28 cellular contexts compared by ENCODE assay signal in the genomic region with DNA sequence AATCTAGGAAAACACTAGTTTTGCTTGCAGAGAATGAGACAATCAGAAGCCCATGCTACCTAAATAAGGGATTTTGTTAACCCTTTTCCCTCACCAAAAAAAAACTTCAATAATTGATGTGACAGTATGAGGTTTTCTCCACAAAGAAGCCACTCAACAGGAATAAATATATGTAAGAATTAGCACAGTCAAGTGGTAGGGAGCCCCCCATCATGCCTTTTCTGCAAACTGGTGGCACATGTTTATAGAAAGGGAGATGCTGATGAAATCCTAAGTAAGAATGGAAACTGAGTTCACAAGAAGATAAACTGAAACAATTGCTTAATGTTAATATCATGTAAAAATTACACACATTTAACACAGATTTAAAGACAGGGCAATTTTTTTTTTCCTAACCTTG. TPM values are rescaled to one million over a fixed set of nuclear protein-coding genes. Genes with fewer than 3 reads are reported as not detected.
DNase-seq lines count a peak whose midpoint lies in the region; ATAC-seq and TF ChIP-seq lines count a peak whose summit lies in the region.
"Had no signal": no experiment of that assay in that cellular context is flagged by ENCODE, and none has a peak within 500 bp of the region (broad histone marks: within the 10 kb centered on the region; RNA-seq: fewer than 3 reads in every experiment).

No MANE protein-coding gene starts in this region.

- H2BK5ac ChIP-seq in IMR-90 (ENCODE audit: low read depth, low read length, poor library complexity, severe bottlenecking) = no peak overlapping the region

- H4K8ac ChIP-seq in IMR-90 (ENCODE audit: low read depth in 2 of 2, low read length in 2 of 2) = 0 out of 4 replicates have a peak overlapping the region, but pooled peaks of 1 of the 2 experiments have one; percentile 42

- intact Hi-C loops in activated CD4-positive, alpha-beta memory T cell treated with anti-CD3 and anti-CD28 coated beads for 36 hours (cut with micrococcal nuclease) = no loop called here
- intact Hi-C loops in IMR-90 (cut with micrococcal nuclease) = no loop called here
- intact Hi-C loops in testis (cut with DNase I; ENCODE audit: low total_unique reads) = no loop called here
- intact Hi-C loops in tibial artery (cut with DNase I; ENCODE audit: low total_unique reads) = no loop called here

- H3K27me3 ChIP-seq in IMR-90 (ENCODE audit: control insufficient read depth, insufficient read depth, low read length) = no peaks in the 10 kb centered on the region
- H3K27me3 ChIP-seq in testis = no peaks in the 10 kb centered on the region
- H3K27me3 ChIP-seq in tibial artery = no peaks in the 10 kb centered on the region
- H3K27me3 ChIP-seq: adrenal gland, BE2C, esophagus muscularis mucosa, gastroesophageal sphincter, ovary, suprapubic skin had no signal

- peak overlapping the region; percentile 58 for H3K27ac Mint-ChIP-seq in activated CD4-positive, alpha-beta memory T cell treated with anti-CD3 and anti-CD28 coated beads for 36 hours
- no peak overlapping the region for H3K27ac Mint-ChIP-seq in activated CD4-positive, alpha-beta memory T cell treated with anti-CD3 and anti-CD28 coated beads, Interleukin-2, amount 10 ng/mL, durations not matched to agents 7 days and 5 days
- H3K27ac Mint-ChIP-seq: activated CD4-positive, alpha-beta T cell treated with anti-CD3 and anti-CD28 coated beads for 36 hours; activated CD8-positive, alpha-beta memory T cell treated with anti-CD3 and anti-CD28 coated beads, Interleukin-2, amount 10 ng/mL, durations not matched to agents 7 days and 5 days; activated T-helper 2 cell treated with anti-CD3 and anti-CD28 coated beads, Interferon-gamma antibody, Interleukin-2, Interleukin-4, amounts not matched to agents 10 μg/mL and 5 μg/mL and 100 μg/mL, durations not matched to agents 14 hours and 24 hours and 36 hours; nephron had no signal

- no peak overlapping the region for H2AFZ ChIP-seq in IMR-90 (replicated peaks; ENCODE audit: low read length, poor library complexity)

- no peak overlapping the region for H3K23ac ChIP-seq in IMR-90 (ENCODE audit: low read depth, low read length)

- H3K9me3 ChIP-seq in IMR-90 (ENCODE audit: control insufficient read depth, insufficient read depth, low read length) (peaks cover 3% of the 10 kb centered on the region), SK-N-MC (ENCODE audit: low read depth, low read length) (0 out of 2 replicates have a peak, but pooled peaks cover 6% of the 10 kb centered on the region), testis (no peaks in the 10 kb centered on the region), tibial artery (peaks cover 0 to 4% (median 0%) of the 10 kb centered on the region in 3 donors)
- H3K9me3 ChIP-seq: adrenal gland, BE2C, ovary, suprapubic skin had no signal

- no peak overlapping the region for H2BK20ac ChIP-seq in IMR-90 (ENCODE audit: low read depth, low read length)

- no peak overlapping the region for H2AK9ac ChIP-seq in IMR-90 (replicated peaks; ENCODE audit: low read depth, low read length, poor library complexity)

- H3K36me3 Mint-ChIP-seq in activated CD4-positive, alpha-beta memory T cell treated with anti-CD3 and anti-CD28 coated beads for 36 hours = peaks cover 47% of the 10 kb centered on the region
- peaks cover 62% of the 10 kb centered on the region for H3K36me3 Mint-ChIP-seq in activated CD4-positive, alpha-beta memory T cell treated with anti-CD3 and anti-CD28 coated beads, Interleukin-2, amount 10 ng/mL, durations not matched to agents 7 days and 5 days (ENCODE audit: low read depth)

- POLR2A ChIA-PET in activated CD4-positive, alpha-beta memory T cell treated with anti-CD3 and anti-CD28 coated beads for 36 hours (lab: Charles Lee) = no interaction called here
- POLR2A ChIA-PET in activated CD4-positive, alpha-beta memory T cell treated with anti-CD3 and anti-CD28 coated beads, Interleukin-2, amount 10 ng/mL, durations not matched to agents 7 days and 5 days (lab: Charles Lee) = no interaction called here
- POLR2A ChIA-PET in IMR-90 (lab: Charles Lee; ENCODE audit: unreplicated experiment) = no interaction called here

- H3K4me2 ChIP-seq in IMR-90 (ENCODE audit: low read depth, low read length) = no peak overlapping the region

- no peak for TF ChIP-seq CTCF in IMR-90 (conservative IDR thresholded peaks at IDR 0.05; ENCODE audit: low read depth, low read length)
- TF ChIP-seq CTCF in testis (IDR thresholded peaks at IDR 0.05) = no peak
- TF ChIP-seq CTCF in tibial artery (IDR thresholded peaks at IDR 0.05) = no peak

- H3K9me3 Mint-ChIP-seq in activated CD4-positive, alpha-beta memory T cell treated with anti-CD3 and anti-CD28 coated beads for 36 hours = peaks cover 8% of the 10 kb centered on the region
- peaks cover 10% of the 10 kb centered on the region for H3K9me3 Mint-ChIP-seq in activated CD4-positive, alpha-beta memory T cell treated with anti-CD3 and anti-CD28 coated beads, Interleukin-2, amount 10 ng/mL, durations not matched to agents 7 days and 5 days
- H3K9me3 Mint-ChIP-seq: nephron had no signal

- no peak overlapping the region for H3K56ac ChIP-seq in IMR-90 (ENCODE audit: extremely low read depth, insufficient read depth, low read length)

- H3K36me3 ChIP-seq in IMR-90 (ENCODE audit: control insufficient read depth, insufficient read depth, low read length) (peaks cover 28% of the 10 kb centered on the region), SK-N-MC (ENCODE audit: insufficient read depth, low read length) (peaks cover 62% of the 10 kb centered on the region), testis (ENCODE audit: low read depth, missing control alignments) (no peaks in the 10 kb centered on the region), tibial artery (peaks cover 53 to 60% (median 54%) of the 10 kb centered on the region in 3 donors)
- H3K36me3 ChIP-seq: ovary had no signal

- no peak overlapping the region; the same call in 1 of the 2 replicates for H4K5ac ChIP-seq in IMR-90 (ENCODE audit: low read depth, low read length)

- H2BK15ac ChIP-seq in IMR-90 (ENCODE audit: low read depth, low read length) = no peak overlapping the region

- no peak overlapping the region; the same call in 1 of the 2 replicates for H4K91ac ChIP-seq in IMR-90 (ENCODE audit: insufficient read depth, low read depth, low read length)

- dilution Hi-C loops in IMR-90 (cut with HindIII; ENCODE audit: low sequenced_read_pairs, unreplicated experiment) = no loop called here

- 0 out of 2 replicates have a peak, but pooled peaks cover 6% of the 10 kb centered on the region for H3K9me1 ChIP-seq in IMR-90 (ENCODE audit: insufficient read depth, low read length)

- no peak for TF ChIP-seq POLR2A in IMR-90 (IDR thresholded peaks at IDR 0.05; ENCODE audit: low read depth, low read length)
- no peak for TF ChIP-seq POLR2A in testis (IDR thresholded peaks at IDR 0.05)

- H3K4me1 ChIP-seq in IMR-90 (ENCODE audit: control insufficient read depth, insufficient read depth, low read length) (peaks cover 2% of the 10 kb centered on the region), testis (no peaks in the 10 kb centered on the region), tibial artery (peaks cover 0 to 3% (median 0%) of the 10 kb centered on the region in 4 donors)
- H3K4me1 ChIP-seq: adrenal gland, BE2C, suprapubic skin had no signal

- no peak overlapping the region for H2BK120ac ChIP-seq in IMR-90 (ENCODE audit: low read depth, low read length)

- CTCF ChIA-PET in activated CD4-positive, alpha-beta memory T cell treated with anti-CD3 and anti-CD28 coated beads for 36 hours (lab: Charles Lee) = no interaction called here
- CTCF ChIA-PET in activated CD4-positive, alpha-beta memory T cell treated with anti-CD3 and anti-CD28 coated beads, Interleukin-2, amount 10 ng/mL, durations not matched to agents 7 days and 5 days (lab: Charles Lee) = no interaction called here
- CTCF ChIA-PET in IMR-90 (lab: Yijun Ruan, JAX) = no interaction called here

- no peak overlapping the region for H3K4me3 Mint-ChIP-seq in activated CD4-positive, alpha-beta memory T cell treated with anti-CD3 and anti-CD28 coated beads for 36 hours
- H3K4me3 Mint-ChIP-seq in activated CD4-positive, alpha-beta memory T cell treated with anti-CD3 and anti-CD28 coated beads, Interleukin-2, amount 10 ng/mL, durations not matched to agents 7 days and 5 days = no peak overlapping the region
- H3K4me3 Mint-ChIP-seq: activated CD4-positive, alpha-beta T cell treated with anti-CD3 and anti-CD28 coated beads for 36 hours; activated CD8-positive, alpha-beta memory T cell treated with anti-CD3 and anti-CD28 coated beads, Interleukin-2, amount 10 ng/mL, durations not matched to agents 7 days and 5 days; nephron had no signal

- H3K18ac ChIP-seq in IMR-90 (ENCODE audit: low read depth, low read length) = no peak overlapping the region; the same call in 1 of the 2 replicates

- H3K4me1 Mint-ChIP-seq in activated CD4-positive, alpha-beta memory T cell treated with anti-CD3 and anti-CD28 coated beads for 36 hours (ENCODE audit: low read depth) = peaks cover 28% of the 10 kb centered on the region
- H3K4me1 Mint-ChIP-seq in activated CD4-positive, alpha-beta memory T cell treated with anti-CD3 and anti-CD28 coated beads, Interleukin-2, amount 10 ng/mL, durations not matched to agents 7 days and 5 days = peaks cover 23% of the 10 kb centered on the region
- H3K4me1 Mint-ChIP-seq: nephron had no signal

- no peak for DNase-seq in activated CD4-positive, alpha-beta memory T cell treated with anti-CD3 and anti-CD28 coated beads for 36 hours
- DNase-seq in activated CD4-positive, alpha-beta memory T cell treated with anti-CD3 and anti-CD28 coated beads, Interleukin-2, amount 10 ng/mL, durations not matched to agents 7 days and 5 days = no peak
- DNase-seq in IMR-90 (no peak), SK-N-MC (ENCODE audit: low read depth, low spot score) (no peak), fibroblast of peridontal ligament (ENCODE audit: extremely low read depth) (peak; percentile 15), SW480 (ENCODE audit: low spot score) (no peak), testis (no peak), tibial artery (no peak)
- DNase-seq: activated CD4-positive, alpha-beta T cell treated with anti-CD3 and anti-CD28 coated beads for 36 hours; activated CD8-positive, alpha-beta memory T cell treated with anti-CD3 and anti-CD28 coated beads, Interleukin-2, amount 10 ng/mL, durations not matched to agents 7 days and 5 days; adrenal gland; BE2C; hippocampal formation; mucosa of descending colon; NCI-H2081 treated with DMSO at 0.1 percent for 48 hours; NCI-H345; NCI-H82; ovary; PC-3; retina; SHP77; small intestine; stimulated activated CD4-positive, alpha-beta T cell treated with anti-CD3 and anti-CD28 coated beads, Interleukin-1b, Interleukin-23, amount 100 ng/mL, for 48 hours had no signal

- H3K27me3 Mint-ChIP-seq in activated CD4-positive, alpha-beta memory T cell treated with anti-CD3 and anti-CD28 coated beads for 36 hours = no peaks in the 10 kb centered on the region
- H3K27me3 Mint-ChIP-seq in activated CD4-positive, alpha-beta memory T cell treated with anti-CD3 and anti-CD28 coated beads, Interleukin-2, amount 10 ng/mL, durations not matched to agents 7 days and 5 days = no peaks in the 10 kb centered on the region
- H3K27me3 Mint-ChIP-seq: activated CD4-positive, alpha-beta T cell treated with anti-CD3 and anti-CD28 coated beads for 36 hours; activated CD8-positive, alpha-beta memory T cell treated with anti-CD3 and anti-CD28 coated beads, Interleukin-2, amount 10 ng/mL, durations not matched to agents 7 days and 5 days had no signal

- no peak overlapping the region for H3K4ac ChIP-seq in IMR-90 (ENCODE audit: low read depth, low read length)

- TF ChIP-seq RAD21 in IMR-90 (IDR thresholded peaks at IDR 0.05; ENCODE audit: low read length) = no peak

- peak overlapping the region; percentile 49; the same call in 1 of the 2 replicates for H3K27ac ChIP-seq in IMR-90 (ENCODE audit: insufficient read depth, low read length)
- peak overlapping the region; percentile 76 for H3K27ac ChIP-seq in SK-N-MC
- H3K27ac ChIP-seq in testis = no peak overlapping the region
- H3K27ac ChIP-seq in tibial artery = no peak overlapping the region
- H3K27ac ChIP-seq: adrenal gland, esophagus muscularis mucosa, gastroesophageal sphincter, ovary, suprapubic skin had no signal

- in situ Hi-C loops in IMR-90 (cut with MboI; ENCODE audit: low sequenced_read_pairs) = no loop called here

- H3K4me3 ChIP-seq in IMR-90 (ENCODE audit: insufficient read depth, low read depth, low read length) (no peak overlapping the region), SK-N-MC (peak overlapping the region; percentile 6; the same call in 1 of the 2 replicates), testis (no peak overlapping the region), tibial artery (no peak overlapping the region)
- H3K4me3 ChIP-seq: adrenal gland, esophagus muscularis mucosa, gastroesophageal sphincter, mucosa of descending colon, ovary, suprapubic skin had no signal

- no peaks in the 10 kb centered on the region for H4K20me1 ChIP-seq in IMR-90 (ENCODE audit: insufficient read depth, low read length)

- H2AK5ac ChIP-seq in IMR-90 (ENCODE audit: low read depth, low read length) = no peak overlapping the region

- ATAC-seq in IMR-90 (ENCODE audit: low read depth) = no peak
- ATAC-seq: activated CD4-positive, alpha-beta T cell treated with anti-CD3 and anti-CD28 coated beads for 36 hours; activated CD8-positive, alpha-beta memory T cell treated with anti-CD3 and anti-CD28 coated beads, Interleukin-2, amount 10 ng/mL, durations not matched to agents 7 days and 5 days; gastroesophageal sphincter; mucosa of descending colon; PC-3 had no signal

- peaks cover 21 to 35% of the 10 kb centered on the region in 2 experiments for H3K79me1 ChIP-seq in IMR-90 (ENCODE audit: low read depth in 1 of 2, low read length in 2 of 2)

- no TSS peak for BruUV-seq in IMR-90 (replicated peaks; lab: Mats Ljungman, UMichigan)

- H3K9ac ChIP-seq in IMR-90 (ENCODE audit: low read depth, low read length) (no peak overlapping the region), SK-N-MC (ENCODE audit: insufficient read length) (peak overlapping the region; percentile 25)

- no peak overlapping the region for H3K14ac ChIP-seq in IMR-90 (replicated peaks; ENCODE audit: low read depth, low read length)

RNA-seq across cellular contexts. Expression of a gene that starts 51.0 kb away (rescaled TPM):
- 10 to 100 TPM; 37.4 to 38.7 TPM for total RNA-seq in activated CD4-positive, alpha-beta memory T cell treated with anti-CD3 and anti-CD28 coated beads for 36 hours
- total RNA-seq in activated CD4-positive, alpha-beta memory T cell treated with anti-CD3 and anti-CD28 coated beads, Interleukin-2, amount 10 ng/mL, durations not matched to agents 7 days and 5 days = 10 to 100 TPM; 74.5 TPM
- total RNA-seq in IMR-90 (2012; rRNA removed) = 17.5 and 26.3 TPM in 2 replicates
- 18.3 and 24.2 TPM in 2 replicates for polyA plus RNA-seq in IMR-90 (2012; rRNA removed)
- polyA plus RNA-seq in IMR-90 (2012; cell fraction: cytosol; rRNA removed) = 3.0 and 9.0 TPM in 2 replicates
- 18.4 and 48.1 TPM in 2 replicates for polyA plus RNA-seq in IMR-90 (2012; cell fraction: nucleus; rRNA removed; ENCODE audit: low replicate concordance)
- 10 to 100 TPM; 93.5 to 96.1 TPM for total RNA-seq in testis
- polyA plus RNA-seq in testis (ENCODE audit: insufficient read depth, low read depth, low replicate concordance) = 24.8 TPM

Comparison
In these comparisons a context has a peak if more than half of its experiments do, and no peak if none do; other contexts are left out.
1. H3K27ac ChIP-seq: peak in IMR-90 (single experiment) and SK-N-MC (single experiment); none in testis (0 of 2) and tibial artery (0 of 2).